In genomic region chrX:97401154-97401553, GRCh38 we compare ENCODE assay signal across 10 cellular contexts.
DNase-seq lines count a peak whose midpoint lies in the region; ATAC-seq and TF ChIP-seq lines count a peak whose summit lies in the region.
"Had no signal": no experiment of that assay in that cellular context is flagged by ENCODE, and none has a peak within 500 bp of the region (broad histone marks: within the 10 kb centered on the region; RNA-seq: fewer than 3 reads in every experiment).

No MANE protein-coding gene starts in this region.

- no peak overlapping the region for H3K27ac Mint-ChIP-seq in activated naive CD4-positive, alpha-beta T cell treated with anti-CD3 and anti-CD28 coated beads for 36 hours
- H3K27ac Mint-ChIP-seq in nephron progenitor cell = peak overlapping the region; percentile 77

- intact Hi-C loops in activated naive CD4-positive, alpha-beta T cell treated with anti-CD3 and anti-CD28 coated beads for 36 hours (cut with micrococcal nuclease) = no loop called here

- no peaks in the 10 kb centered on the region for H3K9me3 Mint-ChIP-seq in activated naive CD4-positive, alpha-beta T cell treated with anti-CD3 and anti-CD28 coated beads for 36 hours
- no peaks in the 10 kb centered on the region for H3K9me3 Mint-ChIP-seq in nephron progenitor cell

- no peaks in the 10 kb centered on the region for H3K36me3 Mint-ChIP-seq in activated naive CD4-positive, alpha-beta T cell treated with anti-CD3 and anti-CD28 coated beads for 36 hours (ENCODE audit: low read depth)
- H3K36me3 Mint-ChIP-seq in nephron progenitor cell (ENCODE audit: low read depth) = no peaks in the 10 kb centered on the region

- peak; percentile 5 for DNase-seq in activated naive CD4-positive, alpha-beta T cell treated with anti-CD3 and anti-CD28 coated beads for 36 hours
- DNase-seq in activated naive CD4-positive, alpha-beta T cell treated with Interleukin-2 at 50 U/mL for 16 hours = no peak
- DNase-seq in nephron progenitor cell (no peak), SKM-1 (lab: John Stamatoyannopoulos, UW; ENCODE audit: unreplicated experiment) (no peak), T1000 (lab: John Stamatoyannopoulos, UW) (no peak), germinal center (ENCODE audit: low spot score) (no peak)
- DNase-seq: left cardiac atrium, trophoblast cell had no signal

- H3K4me1 Mint-ChIP-seq in activated naive CD4-positive, alpha-beta T cell treated with anti-CD3 and anti-CD28 coated beads for 36 hours (ENCODE audit: low read depth) = peaks cover 27% of the 10 kb centered on the region
- peaks cover 29% of the 10 kb centered on the region for H3K4me1 Mint-ChIP-seq in nephron progenitor cell

- CTCF ChIA-PET in activated naive CD4-positive, alpha-beta T cell treated with anti-CD3 and anti-CD28 coated beads for 36 hours (lab: Charles Lee) = no interaction called here

- H3K4me3 Mint-ChIP-seq in activated naive CD4-positive, alpha-beta T cell treated with anti-CD3 and anti-CD28 coated beads for 36 hours = no peak overlapping the region
- peak overlapping the region; percentile 31 for H3K4me3 Mint-ChIP-seq in nephron progenitor cell

- peak; percentile 44 for ATAC-seq in GM21825 (IDR thresholded peaks at IDR 0.05; ENCODE audit: unreplicated experiment)
- peak; percentile 36 for ATAC-seq in HG03469 (IDR thresholded peaks at IDR 0.05; ENCODE audit: unreplicated experiment)
- ATAC-seq: left cardiac atrium had no signal

- H3K27me3 Mint-ChIP-seq in activated naive CD4-positive, alpha-beta T cell treated with anti-CD3 and anti-CD28 coated beads for 36 hours (ENCODE audit: low read depth) = no peaks in the 10 kb centered on the region
- no peaks in the 10 kb centered on the region for H3K27me3 Mint-ChIP-seq in nephron progenitor cell (ENCODE audit: low read depth, poor library complexity)

- no peak for TF ChIP-seq CTCF in nephron progenitor cell (IDR thresholded peaks at IDR 0.05)
